ENCODE assay signal across 8 cellular contexts in the genomic region with DNA sequence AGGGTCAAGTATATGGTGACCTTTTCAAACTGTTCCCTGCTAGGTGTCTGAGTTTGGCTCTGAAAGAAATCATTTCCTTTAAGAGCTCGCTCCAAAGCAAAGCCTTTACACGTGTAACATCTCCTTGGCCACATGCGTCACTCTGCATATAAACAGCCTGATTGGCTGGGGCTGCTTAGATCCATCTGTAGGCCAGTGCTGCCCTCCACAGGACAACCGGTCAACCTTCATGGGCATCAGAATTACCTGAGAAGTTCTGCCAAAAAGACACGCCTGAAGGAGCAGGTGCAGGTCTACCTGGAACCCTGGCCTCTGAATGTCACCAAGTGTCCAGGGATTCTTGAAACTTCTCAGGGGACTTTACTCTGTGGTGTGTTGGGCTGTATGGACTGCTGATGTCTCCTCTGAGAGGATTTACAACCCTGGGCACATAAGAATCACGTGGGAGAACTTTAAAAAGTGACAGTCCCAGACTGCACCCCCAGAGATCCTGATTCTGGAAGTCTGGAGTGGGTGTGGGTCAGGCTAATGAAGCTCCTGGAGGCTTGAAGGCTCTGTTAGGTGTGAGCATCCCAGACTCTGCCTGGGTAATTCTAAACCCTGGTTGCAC.
DNase-seq lines count a peak whose midpoint lies in the region; ATAC-seq and TF ChIP-seq lines count a peak whose summit lies in the region.

No MANE protein-coding gene starts in this region.

- intact Hi-C loops in prostate gland (cut with DNase I) (no loop called here), aorta (cut with DNase I) (loop anchor here (1.0 to 10.0 kb wide), 4 partner anchors 128 to 508 kb away; no protein-coding TSS in a partner anchor)

- H3K36me3 ChIP-seq in cardiac muscle cell (no peaks in the 10 kb centered on the region), prostate gland (no peaks in the 10 kb centered on the region), aorta (ENCODE audit: control insufficient read depth in 1 of 2, insufficient read depth in 2 of 2, low read length in 1 of 2) (no peaks in the 10 kb centered on the region)

- H3K36me3 Mint-ChIP-seq in activated naive CD8-positive, alpha-beta T cell treated with anti-CD3 and anti-CD28 coated beads, Interleukin-2, amount 10 ng/mL, durations not matched to agents 7 days and 5 days, result no peaks in the 10 kb centered on the region

- POLR2A ChIA-PET in activated naive CD8-positive, alpha-beta T cell treated with anti-CD3 and anti-CD28 coated beads, Interleukin-2, amount 10 ng/mL, durations not matched to agents 7 days and 5 days (lab: Charles Lee), result interaction anchor here (1.0 to 1.4 kb wide), 3 partner anchors 499 to 504 kb away, joined by 3 to 4 read pairs (median 3); no protein-coding TSS in a partner anchor

- peaks cover 5% of the 10 kb centered on the region for H3K4me1 ChIP-seq in cardiac muscle cell (ENCODE audit: low read depth)
- H3K4me1 ChIP-seq in prostate gland (replicated peaks), result no peaks in the 10 kb centered on the region
- H3K4me1 ChIP-seq in aorta (ENCODE audit: control insufficient read depth in 1 of 2, insufficient read depth in 2 of 2, low read length in 2 of 2), result no peaks in the 10 kb centered on the region

- H3K27ac ChIP-seq in cardiac muscle cell, result no peak overlapping the region
- no peak overlapping the region for H3K27ac ChIP-seq in prostate gland
- H3K27ac ChIP-seq in aorta (ENCODE audit: low read depth in 1 of 2, low read length in 2 of 2), result no peak overlapping the region

- H3K9me3 Mint-ChIP-seq in activated naive CD8-positive, alpha-beta T cell treated with anti-CD3 and anti-CD28 coated beads, Interleukin-2, amount 10 ng/mL, durations not matched to agents 7 days and 5 days, result no peaks in the 10 kb centered on the region

- 10% methylated on average over 6 of the region's 6 CpGs for whole genome bisulfite sequencing in prostate gland
- WGBS in aorta, 2 donors, result 8% methylated on average over 6 of the region's 6 CpGs

- DNase-seq in GM10266 (ENCODE audit: extremely low spot score) (peak; percentile 86), NCI-H1048 (lab: John Stamatoyannopoulos, UW) (peak; percentile 75), SKM-1 (lab: John Stamatoyannopoulos, UW; ENCODE audit: unreplicated experiment) (peak; percentile 54), cardiac muscle cell (ENCODE audit: low read depth in 1 of 2, low spot score in 1 of 2) (peak; percentile 90 to 93), prostate gland (ENCODE audit: low spot score) (peak; percentile 94), aorta (peak; percentile 87 to 89)
- peak; percentile 71 for DNase-seq in activated naive CD8-positive, alpha-beta T cell treated with anti-CD3 and anti-CD28 coated beads, Interleukin-2, amount 10 ng/mL, durations not matched to agents 7 days and 5 days

- H3K4me3 ChIP-seq in cardiac muscle cell (no peak overlapping the region), prostate gland (no peak overlapping the region), aorta (ENCODE audit: low read length in 2 of 2) (no peak overlapping the region)

- TF ChIP-seq CTCF in GM10266 (IDR thresholded peaks at IDR 0.05; ENCODE audit: control insufficient read depth, insufficient read depth, low read depth, missing control alignments) (peak; percentile 77), cardiac muscle cell (IDR thresholded peaks at IDR 0.05; ENCODE audit: low read depth, low read length) (peak; percentile 70), prostate gland (IDR thresholded peaks at IDR 0.05) (peak; percentile 65 to 96 (median 88))

- ATAC-seq in HG02588 (IDR thresholded peaks at IDR 0.05; ENCODE audit: unreplicated experiment) (peak; percentile 80), aorta (ENCODE audit: low FRiP score) (peak; percentile 89)
- peak; percentile 94 for ATAC-seq in activated naive CD8-positive, alpha-beta T cell treated with anti-CD3 and anti-CD28 coated beads, Interleukin-2, amount 10 ng/mL, durations not matched to agents 7 days and 5 days (ENCODE audit: low read depth)

- H3K27me3 ChIP-seq in cardiac muscle cell (no peaks in the 10 kb centered on the region), prostate gland (replicated peaks; ENCODE audit: insufficient read depth) (no peaks in the 10 kb centered on the region), aorta (ENCODE audit: control insufficient read depth in 1 of 2, insufficient read depth in 2 of 2, low read length in 1 of 2) (no peaks in the 10 kb centered on the region)

- TF ChIP-seq POLR2A in prostate gland (IDR thresholded peaks at IDR 0.05), result no peak

- peaks cover 10% of the 10 kb centered on the region for H3K27me3 Mint-ChIP-seq in activated naive CD8-positive, alpha-beta T cell treated with anti-CD3 and anti-CD28 coated beads, Interleukin-2, amount 10 ng/mL, durations not matched to agents 7 days and 5 days

- no peak overlapping the region for H3K4me3 Mint-ChIP-seq in activated naive CD8-positive, alpha-beta T cell treated with anti-CD3 and anti-CD28 coated beads, Interleukin-2, amount 10 ng/mL, durations not matched to agents 7 days and 5 days

- no peaks in the 10 kb centered on the region for H3K9me3 ChIP-seq in cardiac muscle cell (ENCODE audit: low read depth)
- no peaks in the 10 kb centered on the region for H3K9me3 ChIP-seq in prostate gland
- no peaks in the 10 kb centered on the region for H3K9me3 ChIP-seq in aorta (ENCODE audit: control insufficient read depth, low read length)

- peaks cover 15% of the 10 kb centered on the region for H3K4me1 Mint-ChIP-seq in activated naive CD8-positive, alpha-beta T cell treated with anti-CD3 and anti-CD28 coated beads, Interleukin-2, amount 10 ng/mL, durations not matched to agents 7 days and 5 days

- no peak overlapping the region for H3K27ac Mint-ChIP-seq in activated naive CD8-positive, alpha-beta T cell treated with anti-CD3 and anti-CD28 coated beads, Interleukin-2, amount 10 ng/mL, durations not matched to agents 7 days and 5 days
